In the genomic region with DNA sequence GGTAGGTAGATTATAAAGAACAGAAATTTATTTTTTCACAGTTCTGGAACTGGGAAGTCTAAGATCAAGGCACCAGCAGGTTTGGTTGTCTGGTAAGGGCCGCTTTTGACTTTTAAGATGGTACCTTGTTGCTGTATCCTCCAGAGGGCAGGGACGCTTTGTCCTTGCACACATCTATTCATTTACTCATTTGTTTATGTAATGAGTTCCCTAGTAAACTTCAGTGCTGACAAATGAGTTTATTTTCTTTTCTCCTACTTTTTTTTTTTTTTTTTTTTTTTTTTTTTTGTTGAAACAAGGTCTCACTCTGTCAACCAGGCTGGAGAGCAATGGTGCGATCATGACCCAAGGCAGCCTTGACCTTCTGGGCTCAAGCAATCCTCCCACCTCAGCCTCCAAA, we compare ENCODE assay signal across 15 cellular contexts.
A peak's percentile ranks its signal among the peaks of the same experiment; 100 is the strongest.
DNase-seq lines count a peak whose midpoint lies in the region; ATAC-seq, FAIRE-seq and TF ChIP-seq lines count a peak whose summit lies in the region.
"Had no signal": no experiment of that assay in that cellular context is flagged by ENCODE, and none has a peak within 500 bp of the region (broad histone marks: within the 10 kb centered on the region; RNA-seq: fewer than 3 reads in every experiment).

No MANE protein-coding gene starts in this region.

- H3K79me1 ChIP-seq in H1 (ENCODE audit: low read depth, low read length) = no peaks in the 10 kb centered on the region

- TF ChIP-seq EP300 in H1 (IDR thresholded peaks at IDR 0.05; ENCODE audit: borderline replicate concordance in 1 of 2, low read depth in 2 of 2, low read length in 2 of 2) = no peak

- no peak for FAIRE-seq in H1 (lab: Jason Lieb, UNC)

- no peak for ATAC-seq in GM21526 (IDR thresholded peaks at IDR 0.05; ENCODE audit: low FRiP score, unreplicated experiment)
- ATAC-seq in GM19452 (IDR thresholded peaks at IDR 0.05; ENCODE audit: unreplicated experiment) = no peak
- ATAC-seq: activated CD4-positive, CD25-positive, alpha-beta regulatory T cell treated with anti-CD3 and anti-CD28 coated beads, Interleukin-2, amount 50 U/mL, for 24 hours had no signal

- no peak overlapping the region for H2BK20ac ChIP-seq in H1 (ENCODE audit: low read length)

- H3K27me3 ChIP-seq in MM.1S (replicated peaks; ENCODE audit: insufficient read depth, low read length) (no peaks in the 10 kb centered on the region), H1 (replicated peaks in 1 of 4; ENCODE audit: control insufficient read depth in 3 of 4, extremely low read depth in 1 of 4, insufficient read depth in 3 of 4, low read length in 3 of 4) (no peaks in the 10 kb centered on the region), endodermal cell (ENCODE audit: control insufficient read depth, insufficient read depth, low read length, poor library complexity, severe bottlenecking) (no peaks in the 10 kb centered on the region), smooth muscle cell (ENCODE audit: low read depth) (no peaks in the 10 kb centered on the region)

- no peak overlapping the region for H4K5ac ChIP-seq in H1 (ENCODE audit: insufficient read length, low read depth, low read length)

- no peak overlapping the region for H2BK5ac ChIP-seq in H1 (ENCODE audit: low read depth, low read length)

- peaks cover 47% of the 10 kb centered on the region for H3K36me3 Mint-ChIP-seq in endodermal cell (ENCODE audit: low read depth)

- no peak overlapping the region for H3K56ac ChIP-seq in H1 (replicated peaks; ENCODE audit: insufficient read length, low read depth, low read length)

- H4K20me1 ChIP-seq in MM.1S (ENCODE audit: insufficient read depth, low read length) (no peaks in the 10 kb centered on the region), H1 (replicated peaks in 1 of 2; ENCODE audit: control insufficient read depth in 1 of 2, insufficient read depth in 2 of 2, low read length in 2 of 2) (no peaks in the 10 kb centered on the region), smooth muscle cell (ENCODE audit: low read depth) (no peaks in the 10 kb centered on the region)

- H3K4me3 ChIP-seq in GM12865 (ENCODE audit: low read depth, low read length) = no peak overlapping the region
- no peak overlapping the region for H3K4me3 ChIP-seq in MM.1S (ENCODE audit: low read length)
- H3K4me3 ChIP-seq in H1 (ENCODE audit: extremely low read depth in 1 of 4, insufficient read depth in 2 of 4, low read depth in 3 of 4, low read length in 4 of 4) = no peak overlapping the region
- no peak overlapping the region for H3K4me3 ChIP-seq in endodermal cell (ENCODE audit: low read length)
- no peak overlapping the region for H3K4me3 ChIP-seq in smooth muscle cell
- H3K4me3 ChIP-seq: SK-N-MC had no signal

- no peak overlapping the region for H3K27ac Mint-ChIP-seq in endodermal cell

- peak; percentile 9 to 26; a peak in 2 of 4 replicates for TF ChIP-seq RAD21 in H1 (IDR thresholded peaks at IDR 0.05 in 1 of 2, conservative IDR thresholded peaks at IDR 0.05 in 1 of 2; ENCODE audit: low read depth in 2 of 2, low read length in 2 of 2)

- H3K9me2 ChIP-seq in MM.1S (replicated peaks; ENCODE audit: insufficient read depth, low read length) = no peaks in the 10 kb centered on the region

- no peak overlapping the region for H2BK120ac ChIP-seq in H1 (replicated peaks; ENCODE audit: low read depth, low read length)

- TF ChIP-seq POLR2A in H1 (IDR thresholded peaks at IDR 0.05; ENCODE audit: control extremely low read depth in 1 of 2, low read depth in 2 of 2, low read length in 2 of 2) = no peak

- no peak overlapping the region for H3K9ac ChIP-seq in MM.1S (ENCODE audit: low read length)
- no peak overlapping the region for H3K9ac ChIP-seq in H1 (replicated peaks in 1 of 4; ENCODE audit: extremely low read depth in 1 of 4, low read depth in 3 of 4, low read length in 3 of 4)
- no peak overlapping the region for H3K9ac ChIP-seq in endodermal cell (ENCODE audit: extremely low read depth, low read length, poor library complexity, severe bottlenecking)
- H3K9ac ChIP-seq in smooth muscle cell (ENCODE audit: low read depth) = no peak overlapping the region

- H3K4me1 ChIP-seq in MM.1S (ENCODE audit: low read length) (no peaks in the 10 kb centered on the region), H1 (replicated peaks in 1 of 4; ENCODE audit: control insufficient read depth in 3 of 4, insufficient read depth in 4 of 4, low read length in 3 of 4) (no peaks in the 10 kb centered on the region), endodermal cell (ENCODE audit: control insufficient read depth, insufficient read depth, low read length) (no peaks in the 10 kb centered on the region), smooth muscle cell (ENCODE audit: low read depth) (no peaks in the 10 kb centered on the region)

- H3K9me3 Mint-ChIP-seq in endodermal cell = peaks cover 40% of the 10 kb centered on the region

- no peaks in the 10 kb centered on the region for H3K27me3 Mint-ChIP-seq in endodermal cell (ENCODE audit: insufficient read depth)

- no peak overlapping the region for H3K4ac ChIP-seq in H1 (replicated peaks; ENCODE audit: insufficient read length, low read depth, low read length)

- no peak overlapping the region for H2AFZ ChIP-seq in MM.1S (ENCODE audit: low read length)
- H2AFZ ChIP-seq in H1 (ENCODE audit: low read length) = no peak overlapping the region
- H2AFZ ChIP-seq in smooth muscle cell (ENCODE audit: low read depth) = no peak overlapping the region

- no peaks in the 10 kb centered on the region for H3K23me2 ChIP-seq in H1 (ENCODE audit: low read depth, low read length)

- H3K18ac ChIP-seq in H1 (ENCODE audit: extremely low read depth, low read length) = no peak overlapping the region

- no peak overlapping the region for H3K14ac ChIP-seq in H1 (ENCODE audit: insufficient read length)

- no peaks in the 10 kb centered on the region for H3K4me1 Mint-ChIP-seq in endodermal cell

- DNase-seq in A172 (ENCODE audit: low spot score) (peak; percentile 5), GM12865 (ENCODE audit: low read depth) (peak; percentile 34), MM.1S (peak; percentile 29), H1 (ENCODE audit: low read depth in 1 of 2, low spot score in 2 of 2) (no peak), endodermal cell (no peak), smooth muscle cell (lab: John Stamatoyannopoulos, UW; ENCODE audit: unreplicated experiment) (no peak)
- DNase-seq: AML-193; dermis blood vessel endothelial cell; kidney glomerular epithelial cell; NCI-H1092; stimulated activated CD4-positive, alpha-beta T cell treated with anti-CD3 and anti-CD28 coated beads, Interleukin-15, amount 100 ng/mL, for 24 hours had no signal

- no peak overlapping the region; the same call in 1 of the 2 replicates for H4K8ac ChIP-seq in H1 (ENCODE audit: extremely low read depth, insufficient read depth, low read length)

- H2BK12ac ChIP-seq in H1 (ENCODE audit: low read depth, low read length) = no peak overlapping the region

- no peaks in the 10 kb centered on the region for H3F3A ChIP-seq in MM.1S (ENCODE audit: insufficient read depth, low read length)
- no peaks in the 10 kb centered on the region for H3F3A ChIP-seq in smooth muscle cell (ENCODE audit: low read depth)

- H3K27ac ChIP-seq in MM.1S (ENCODE audit: low read length) = no peak overlapping the region
- no peak overlapping the region for H3K27ac ChIP-seq in H1 (ENCODE audit: low read depth, low read length)
- H3K27ac ChIP-seq in endodermal cell (ENCODE audit: low read depth, low read length) = no peak overlapping the region
- no peak overlapping the region for H3K27ac ChIP-seq in smooth muscle cell (ENCODE audit: low read depth)
- H3K27ac ChIP-seq: SK-N-MC had no signal

- WGBS in H1 (ENCODE audit: extremely low coverage in 1 of 2, insufficient coverage in 1 of 2, insufficient read length in 1 of 2, insufficient replicate concordance in 2 of 2, low coverage in 1 of 2, low lambda C conversion rate in 2 of 2, missing lambda C conversion rate in 1 of 2), 2 experiments = 91% methylated on average over 3 of the region's 3 CpGs; no CpG with 5 or more reads in 1 of the 2 experiments
- WGBS in endodermal cell (ENCODE audit: insufficient coverage in 1 of 2, insufficient read length in 1 of 2), 2 experiments = 92 to 100% methylated on average over 2 of the region's 3 CpGs
- WGBS in smooth muscle cell (ENCODE audit: low lambda C conversion rate) = 100% methylated on average over 2 of the region's 3 CpGs

- TF ChIP-seq CTCF in GM12865 (IDR thresholded peaks at IDR 0.05; ENCODE audit: insufficient read depth, low read depth, low read length, missing control alignments) (peak; percentile 11), MM.1S (IDR thresholded peaks at IDR 0.05; ENCODE audit: low read length) (0 out of 2 replicates have a peak, but pooled peaks have one; percentile 5), H1 (IDR thresholded peaks at IDR 0.05; ENCODE audit: control extremely low read depth in 1 of 3, insufficient read depth in 1 of 3, low read depth in 1 of 3, low read length in 3 of 3) (no peak), endodermal cell (conservative IDR thresholded peaks at IDR 0.05) (no peak), smooth muscle cell (IDR thresholded peaks at IDR 0.05; ENCODE audit: borderline replicate concordance, insufficient read depth, poor library complexity, severe bottlenecking) (no peak)

- no peaks in the 10 kb centered on the region for H3K36me3 ChIP-seq in MM.1S (replicated peaks; ENCODE audit: insufficient read depth, low read length)
- peaks cover 0 to 5% (median 0%) of the 10 kb centered on the region in 4 experiments; a peak in 2 of 8 replicates for H3K36me3 ChIP-seq in H1 (ENCODE audit: control insufficient read depth in 2 of 4, insufficient read depth in 4 of 4, low read length in 3 of 4)
- peaks cover 6% of the 10 kb centered on the region for H3K36me3 ChIP-seq in endodermal cell (ENCODE audit: control insufficient read depth, insufficient read depth, low read length)
- no peaks in the 10 kb centered on the region for H3K36me3 ChIP-seq in smooth muscle cell (ENCODE audit: low read depth)

- H2BK15ac ChIP-seq in H1 (ENCODE audit: low read length) = no peak overlapping the region

- H4K91ac ChIP-seq in H1 (replicated peaks; ENCODE audit: insufficient read length, low read length) = no peak overlapping the region

- CTCF ChIA-PET in H1 (lab: Charles Lee; ENCODE audit: partially characterized antibody) = no interaction called here

- H3K4me2 ChIP-seq in MM.1S (ENCODE audit: low read depth, low read length) (no peak overlapping the region), H1 (ENCODE audit: insufficient read depth in 1 of 2, low read depth in 2 of 2, low read length in 2 of 2) (no peak overlapping the region), smooth muscle cell (no peak overlapping the region)

- H2AK5ac ChIP-seq in H1 (ENCODE audit: low read depth, low read length) = no peak overlapping the region

- no peak overlapping the region for H3K23ac ChIP-seq in H1 (ENCODE audit: insufficient read length)

- no peaks in the 10 kb centered on the region for H3K9me3 ChIP-seq in MM.1S (replicated peaks; ENCODE audit: insufficient read depth, low read length)
- H3K9me3 ChIP-seq in H1 (ENCODE audit: insufficient read depth in 2 of 2, low read depth in 1 of 2, low read length in 1 of 2) = peaks cover 3 to 16% of the 10 kb centered on the region in 2 experiments; a peak in 3 of 4 replicates
- H3K9me3 ChIP-seq in endodermal cell (ENCODE audit: control insufficient read depth, low read length) = peaks cover 33% of the 10 kb centered on the region
- no peaks in the 10 kb centered on the region for H3K9me3 ChIP-seq in smooth muscle cell (replicated peaks; ENCODE audit: low read depth)

- POLR2A ChIA-PET in H1 (lab: Charles Lee; ENCODE audit: partially characterized antibody) = no interaction called here

- H3K4me3 Mint-ChIP-seq in endodermal cell = no peak overlapping the region

- H3K79me2 ChIP-seq in MM.1S (ENCODE audit: low read length) (no peaks in the 10 kb centered on the region), H1 (ENCODE audit: control insufficient read depth in 1 of 2, insufficient read depth in 2 of 2, low read length in 2 of 2) (no peaks in the 10 kb centered on the region), smooth muscle cell (ENCODE audit: low read depth) (no peaks in the 10 kb centered on the region)

Comparison
In these comparisons a context has a peak if more than half of its experiments do, and no peak if none do; other contexts are left out.
1. DNase-seq: peak in A172 (single experiment), GM12865 (single experiment) and MM.1S (single experiment); none in H1 (0 of 2), endodermal cell (single experiment) and smooth muscle cell (single experiment).
2. CTCF ChIP-seq: peak in GM12865 (single experiment) and MM.1S (single experiment); none in H1 (0 of 3), endodermal cell (single experiment) and smooth muscle cell (single experiment).